ENCODE assay signal across 9 cellular contexts in genomic region chr6:127585123-127585522, GRCh38. TPM values are rescaled to one million over a fixed set of nuclear protein-coding genes. Genes with fewer than 3 reads are reported as not detected.
"Had no signal": no experiment of that assay in that cellular context is flagged by ENCODE, and none has a peak within 500 bp of the region (broad histone marks: within the 10 kb centered on the region; RNA-seq: fewer than 3 reads in every experiment).

No MANE protein-coding gene starts in this region.

- H2AFZ ChIP-seq: GM23248 had no signal

- H3K4me3 ChIP-seq: GM23248 had no signal

- H3K9ac ChIP-seq: GM23248 had no signal

- DNase-seq: GM23248, GOT3, H9, HCEC 1CT, KG1 had no signal

- H3K27ac ChIP-seq: GM23248 had no signal

- FAIRE-seq: HTR-8/SVneo had no signal

RNA-seq across cellular contexts. Expression of gene C6orf58, which starts 8.1 kb away (rescaled TPM):
- total RNA-seq: GM23248, H4, H9, HT-29 had no signal
- polyA plus RNA-seq: GM23248, IgD-negative memory B cell had no signal
